Comparison of ENCODE assay signal across 1 cellular context in genomic region chr19:48325265-48325910, GRCh38.
A peak's percentile ranks its signal among the peaks of the same experiment; 100 is the strongest.
TF ChIP-seq lines count a peak whose summit lies in the region.

EMP3 (plus strand) TSS chr19:48325552; CDS start chr19:48326845, 1,293 bp downstream.

TF ChIP-seq in K562, 482 proteins besides CTCF, POLR2A, EP300 and RAD21 (continued from another document and continues in another):
- TF ChIP-seq MEIS2 (IDR thresholded peaks at IDR 0.05; ENCODE audit: partially characterized antibody) (peak; percentile 31), GATAD2B (IDR thresholded peaks at IDR 0.05; ENCODE audit: borderline replicate concordance) (no peak), NONO (IDR thresholded peaks at IDR 0.05; ENCODE audit: low read depth in 2 of 2, low read length in 1 of 2) (no peak), XRCC4 (IDR thresholded peaks at IDR 0.05; ENCODE audit: extremely low read depth, insufficient read depth, insufficient read length) (no peak), GABPB2 (CRISPR knock-in tag; conservative IDR thresholded peaks at IDR 0.05) (no peak), CSDE1 (IDR thresholded peaks at IDR 0.05) (no peak), ZNF23 (CRISPR knock-in tag; IDR thresholded peaks at IDR 0.05) (no peak), NR4A1 (CRISPR knock-in tag; IDR thresholded peaks at IDR 0.05) (no peak), NR4A1 (tag; IDR thresholded peaks at IDR 0.05) (no peak), TBL1XR1 (IDR thresholded peaks at IDR 0.05; ENCODE audit: low read length in 2 of 2) (0 out of 4 replicates have a peak, but pooled peaks of 1 of the 2 experiments have one; percentile 42), JUND (IDR thresholded peaks at IDR 0.05; ENCODE audit: borderline replicate concordance, low read depth, low read length) (peak; percentile 62), JUND (tag; IDR thresholded peaks at IDR 0.05; ENCODE audit: borderline replicate concordance, low read depth, low read length) (no peak; the same call in 2 of the 3 replicates), NFXL1 (CRISPR knock-in tag; IDR thresholded peaks at IDR 0.05) (no peak), ZFPM2 (CRISPR knock-in tag; IDR thresholded peaks at IDR 0.05) (no peak), BRF2 (IDR thresholded peaks at IDR 0.05; ENCODE audit: borderline replicate concordance, insufficient read depth, insufficient read length) (no peak), SIN3B (IDR thresholded peaks at IDR 0.05; ENCODE audit: low read depth) (no peak), KDM5B (IDR thresholded peaks at IDR 0.05; ENCODE audit: insufficient replicate concordance, low read depth, low read length) (no peak), CCNT2 (IDR thresholded peaks at IDR 0.05; ENCODE audit: borderline replicate concordance, extremely low read depth, insufficient read length, low read depth, low read length) (no peak), SOX6 (IDR thresholded peaks at IDR 0.05) (peak; percentile 48), NEUROD1 (IDR thresholded peaks at IDR 0.05; ENCODE audit: borderline replicate concordance, low read depth, low read length, partially characterized antibody) (no peak), LCOR (CRISPR knock-in tag; IDR thresholded peaks at IDR 0.05) (0 out of 2 replicates have a peak, but pooled peaks have one; percentile 5), RFX1 (IDR thresholded peaks at IDR 0.05) (no peak), MAFF (IDR thresholded peaks at IDR 0.05; ENCODE audit: low read length) (no peak), ZMIZ1 (IDR thresholded peaks at IDR 0.05; ENCODE audit: low read depth in 2 of 2, low read length in 2 of 2) (no peak), NFATC3 (IDR thresholded peaks at IDR 0.05) (no peak), FOXA1 (IDR thresholded peaks at IDR 0.05; ENCODE audit: borderline replicate concordance) (no peak), HNRNPUL1 (IDR thresholded peaks at IDR 0.05; ENCODE audit: low read length) (no peak), ELK3 (CRISPR knock-in tag; IDR thresholded peaks at IDR 0.05) (no peak), RERE (CRISPR knock-in tag; IDR thresholded peaks at IDR 0.05; ENCODE audit: borderline replicate concordance) (no peak), ZNF408 (CRISPR knock-in tag; IDR thresholded peaks at IDR 0.05; ENCODE audit: low read depth) (no peak), ZFX (CRISPR knock-in tag; IDR thresholded peaks at IDR 0.05) (peak; percentile 75), PRMT5 (CRISPR knock-in tag; IDR thresholded peaks at IDR 0.05) (no peak), ZNF436 (CRISPR knock-in tag; IDR thresholded peaks at IDR 0.05) (no peak), KDM4B (IDR thresholded peaks at IDR 0.05; ENCODE audit: borderline replicate concordance in 2 of 2, low read depth in 1 of 2) (no peak), HMG20A (CRISPR knock-in tag; conservative IDR thresholded peaks at IDR 0.05) (no peak), ZSCAN29 (IDR thresholded peaks at IDR 0.05) (no peak), PREB (CRISPR knock-in tag; IDR thresholded peaks at IDR 0.05) (no peak), MYNN (IDR thresholded peaks at IDR 0.05) (no peak), MYNN (CRISPR knock-in tag; IDR thresholded peaks at IDR 0.05) (no peak), PPARD (CRISPR knock-in tag; IDR thresholded peaks at IDR 0.05) (no peak), ZNF212 (CRISPR knock-in tag; IDR thresholded peaks at IDR 0.05) (no peak), KAT8 (IDR thresholded peaks at IDR 0.05; ENCODE audit: low read depth) (no peak), DMBX1 (CRISPR knock-in tag; IDR thresholded peaks at IDR 0.05; ENCODE audit: borderline replicate concordance) (no peak), GTF3C2 (IDR thresholded peaks at IDR 0.05; ENCODE audit: borderline replicate concordance, extremely low read depth, insufficient read length) (no peak)
